ENCODE assay signal across 8 cellular contexts in the genomic region with DNA sequence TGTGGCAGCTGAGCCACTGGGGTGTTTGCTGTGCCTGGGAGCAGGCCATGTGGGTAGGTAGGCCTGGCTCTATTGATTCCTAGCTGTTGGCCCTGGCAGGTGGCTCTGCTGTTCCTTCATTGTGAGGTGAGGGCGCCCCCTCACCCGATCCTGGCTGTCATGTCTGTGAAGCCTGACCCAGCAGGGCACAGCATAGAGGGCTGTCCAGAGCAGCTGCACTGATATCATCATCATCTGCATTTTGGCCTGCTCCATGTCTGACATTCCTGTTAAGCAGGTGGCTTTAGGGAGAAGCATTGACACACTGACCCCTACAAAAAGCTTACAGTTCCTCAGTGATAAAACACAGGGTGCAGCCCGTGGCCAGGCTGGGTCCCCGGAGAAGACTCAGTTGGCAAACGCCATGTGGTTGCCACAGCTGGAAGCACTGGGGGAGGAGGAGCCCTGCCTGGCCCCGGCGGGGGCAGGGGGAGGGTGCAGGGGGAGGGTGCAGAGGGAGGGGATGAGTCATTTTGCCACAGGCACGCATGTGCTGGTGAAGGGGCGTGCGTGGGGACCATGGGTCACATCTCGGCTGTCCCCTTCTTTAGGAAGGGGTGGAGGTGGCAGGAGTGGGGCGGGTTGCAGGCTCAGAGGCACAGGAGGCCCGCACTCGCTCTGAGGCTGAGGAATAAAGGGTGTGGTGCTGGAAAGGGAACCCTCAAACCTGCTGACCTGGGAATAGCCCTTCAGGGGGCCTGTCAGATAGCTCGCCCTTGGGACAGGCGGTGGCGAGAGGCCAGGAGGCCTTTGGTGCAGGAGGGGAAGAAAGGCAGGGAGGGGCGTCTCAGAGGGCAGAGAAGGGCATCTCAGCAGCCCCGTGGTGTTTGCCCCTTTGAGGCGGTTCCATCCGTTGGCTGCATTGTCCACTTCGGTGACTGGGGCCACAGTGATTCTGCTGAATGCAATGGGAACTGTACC. TPM values are rescaled to one million over a fixed set of nuclear protein-coding genes. Genes with fewer than 3 reads are reported as not detected.
DNase-seq lines count a peak whose midpoint lies in the region; ATAC-seq and TF ChIP-seq lines count a peak whose summit lies in the region.

No MANE protein-coding gene starts in this region.

- H3K4me3 Mint-ChIP-seq in activated CD8-positive, alpha-beta T cell treated with anti-CD3 and anti-CD28 coated beads for 36 hours = no peak overlapping the region

- H3K4me1 ChIP-seq in vagina = no peaks in the 10 kb centered on the region
- no peaks in the 10 kb centered on the region for H3K4me1 ChIP-seq in gastrocnemius medialis

- no peak for TF ChIP-seq CTCF in activated CD8-positive, alpha-beta T cell treated with anti-CD3 and anti-CD28 coated beads for 36 hours (IDR thresholded peaks at IDR 0.05)
- TF ChIP-seq CTCF in vagina (IDR thresholded peaks at IDR 0.05) = no peak
- no peak for TF ChIP-seq CTCF in gastrocnemius medialis (IDR thresholded peaks at IDR 0.05 in 4 of 5, conservative IDR thresholded peaks at IDR 0.05 in 1 of 5)

- DNase-seq in KBM-7 (peak; percentile 53), myocyte (ENCODE audit: low read depth) (peak; percentile 47), vagina (ENCODE audit: extremely low spot score in 2 of 2) (no peak), NCI-H1048 (lab: John Stamatoyannopoulos, UW) (no peak), gastrocnemius medialis (no peak)
- peak; percentile 93 for DNase-seq in activated CD8-positive, alpha-beta T cell treated with anti-CD3 and anti-CD28 coated beads for 36 hours

- no peaks in the 10 kb centered on the region for H3K27me3 Mint-ChIP-seq in activated CD8-positive, alpha-beta T cell treated with anti-CD3 and anti-CD28 coated beads for 36 hours

- intact Hi-C loops in activated CD8-positive, alpha-beta T cell treated with anti-CD3 and anti-CD28 coated beads for 36 hours (cut with micrococcal nuclease) = no loop called here
- intact Hi-C loops in vagina (cut with DNase I) = no loop called here
- intact Hi-C loops in gastrocnemius medialis (cut with DNase I; ENCODE audit: low total_unique reads) = no loop called here

- H3K27ac Mint-ChIP-seq in activated CD8-positive, alpha-beta T cell treated with anti-CD3 and anti-CD28 coated beads for 36 hours = no peak overlapping the region

- no peaks in the 10 kb centered on the region for H3K9me3 Mint-ChIP-seq in activated CD8-positive, alpha-beta T cell treated with anti-CD3 and anti-CD28 coated beads for 36 hours

- H3K9me3 ChIP-seq in vagina (no peaks in the 10 kb centered on the region), gastrocnemius medialis (no peaks in the 10 kb centered on the region)

- CTCF ChIA-PET in activated CD8-positive, alpha-beta T cell treated with anti-CD3 and anti-CD28 coated beads for 36 hours (lab: Charles Lee) = interaction anchor here (0.8 to 7.6 kb wide), 13 partner anchors 9 to 134 kb away, joined by 3 to 82 read pairs (median 4); no protein-coding TSS in a partner anchor

- in situ Hi-C loops in KBM-7 (cut with MboI; ENCODE audit: low pct_unique_long_range_greater_than_20kb, low sequenced_read_pairs) (no loop called here), gastrocnemius medialis (cut with MboI; ENCODE audit: low sequenced_read_pairs in 4 of 4) (no loop called here)

- no peaks in the 10 kb centered on the region for H3K27me3 ChIP-seq in vagina
- no peaks in the 10 kb centered on the region for H3K27me3 ChIP-seq in gastrocnemius medialis

- TF ChIP-seq POLR2A in vagina (IDR thresholded peaks at IDR 0.05) (no peak), gastrocnemius medialis (IDR thresholded peaks at IDR 0.05) (no peak)

- POLR2A ChIA-PET in activated CD8-positive, alpha-beta T cell treated with anti-CD3 and anti-CD28 coated beads for 36 hours (lab: Charles Lee) = interaction anchor here (0.8 to 40.7 kb wide), 8 partner anchors 17 to 188 kb away, joined by 3 to 1646 read pairs (median 4); partner anchors contain the start of gene IKZF1

- H3K4me3 ChIP-seq in vagina (no peak overlapping the region), gastrocnemius medialis (no peak overlapping the region)

- ATAC-seq in GM18517 (IDR thresholded peaks at IDR 0.05; ENCODE audit: unreplicated experiment) (peak; percentile 34), GM18520 (IDR thresholded peaks at IDR 0.05; ENCODE audit: unreplicated experiment) (no peak), gastrocnemius medialis (no peak)
- ATAC-seq in activated CD8-positive, alpha-beta T cell treated with anti-CD3 and anti-CD28 coated beads for 36 hours = peak; percentile 53

- no peaks in the 10 kb centered on the region for H3K36me3 ChIP-seq in vagina
- H3K36me3 ChIP-seq in gastrocnemius medialis = no peaks in the 10 kb centered on the region

- peaks cover 57% of the 10 kb centered on the region for H3K36me3 Mint-ChIP-seq in activated CD8-positive, alpha-beta T cell treated with anti-CD3 and anti-CD28 coated beads for 36 hours (ENCODE audit: low read depth)

- peaks cover 21% of the 10 kb centered on the region for H3K4me1 Mint-ChIP-seq in activated CD8-positive, alpha-beta T cell treated with anti-CD3 and anti-CD28 coated beads for 36 hours (ENCODE audit: low read depth)

- peak overlapping the region; percentile 40 for H3K27ac ChIP-seq in vagina
- no peak overlapping the region for H3K27ac ChIP-seq in gastrocnemius medialis

RNA-seq across cellular contexts. Expression of gene IKZF1, which starts 31.6 kb away (rescaled TPM):
- total RNA-seq in activated CD8-positive, alpha-beta T cell treated with anti-CD3 and anti-CD28 coated beads for 36 hours = 100 to 1,000 TPM; 277 to 295 TPM
- total RNA-seq in myocyte = not detected in 2 replicates
- not detected for polyA plus RNA-seq in myocyte (2012)
- 44.9 TPM for total RNA-seq in vagina
- total RNA-seq in gastrocnemius medialis = 1 to 10 TPM in 3 of 4 donors, under 1 TPM in 1; 0.22 to 3.6 (median 1.9) TPM

Comparison
In these comparisons a context has a peak if more than half of its experiments do, and no peak if none do; other contexts are left out.
1. ATAC-seq: peak in GM18517 (single experiment) and activated CD8-positive, alpha-beta T cell treated with anti-CD3 and anti-CD28 coated beads for 36 hours (single experiment); none in GM18520 (single experiment) and gastrocnemius medialis (0 of 2).
2. DNase-seq: peak in KBM-7 (single experiment), activated CD8-positive, alpha-beta T cell treated with anti-CD3 and anti-CD28 coated beads for 36 hours (single experiment) and myocyte (single experiment); none in vagina (0 of 2), NCI-H1048 (single experiment) and gastrocnemius medialis (0 of 2).